In the genomic region with DNA sequence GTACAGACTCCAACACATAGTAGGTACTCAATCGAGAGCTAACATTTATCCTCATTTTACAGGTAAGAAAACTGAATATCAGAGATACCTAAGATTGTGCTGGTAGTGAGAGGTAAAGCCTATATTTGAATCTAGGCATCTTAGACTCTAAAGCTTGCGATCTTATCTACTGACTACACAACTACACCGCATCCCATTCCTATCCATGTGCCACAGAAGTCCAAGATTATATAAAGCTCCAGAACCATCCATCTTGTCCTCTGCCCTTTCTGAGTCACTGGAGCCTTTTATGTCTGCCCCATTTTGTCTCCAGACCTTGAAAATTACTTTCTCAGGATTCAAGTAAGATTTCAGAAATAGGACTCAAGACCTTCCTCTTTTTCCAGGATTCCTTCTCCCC, we compare ENCODE assay signal across 20 cellular contexts.
DNase-seq lines count a peak whose midpoint lies in the region; ATAC-seq, FAIRE-seq and TF ChIP-seq lines count a peak whose summit lies in the region.
"Had no signal": no experiment of that assay in that cellular context is flagged by ENCODE, and none has a peak within 500 bp of the region (broad histone marks: within the 10 kb centered on the region; RNA-seq: fewer than 3 reads in every experiment).

No MANE protein-coding gene starts in this region.

- H3K9me3 ChIP-seq in keratinocyte (ENCODE audit: control insufficient read depth, low read depth, low read length), result no peaks in the 10 kb centered on the region
- H3K9me3 ChIP-seq: adrenal gland, transverse colon had no signal

- DNase-seq in A172 (ENCODE audit: low spot score) (peak; percentile 51), HT1080 (ENCODE audit: low read depth) (peak; percentile 46), brain microvascular endothelial cell (peak; percentile 20), keratinocyte (ENCODE audit: low read depth, low spot score) (no peak), NCI-H524 treated with DMSO at 0.1 percent for 48 hours (lab: John Stamatoyannopoulos, UW) (no peak), COLO668 (lab: John Stamatoyannopoulos, UW; ENCODE audit: unreplicated experiment) (no peak), foreskin melanocyte (no peak)
- DNase-seq: activated CD4-positive, alpha-beta T cell treated with anti-CD3 and anti-CD28 coated beads for 1 hour; CD4-positive, alpha-beta memory T cell; DND-41; KG1; left colon; NCI-H1092 treated with DMSO at 0.1 percent for 48 hours; NCI-H526; transverse colon had no signal

- in situ Hi-C loops in brain microvascular endothelial cell (cut with HindIII; ENCODE audit: low pct_ligation_motif_present, low sequenced_read_pairs), result no loop called here

- H3K79me2 ChIP-seq in keratinocyte (ENCODE audit: control insufficient read depth, insufficient read depth, low read length), result no peaks in the 10 kb centered on the region

- FAIRE-seq in keratinocyte (lab: Jason Lieb, UNC), result peak; percentile 39
- FAIRE-seq: frontal cortex, H1 had no signal

- H3K9ac ChIP-seq in keratinocyte (ENCODE audit: control insufficient read depth, extremely low read depth, insufficient read depth, low read length), result no peak overlapping the region

- TF ChIP-seq CTCF in brain microvascular endothelial cell (IDR thresholded peaks at IDR 0.05; ENCODE audit: low read depth, low read length, missing control alignments) (no peak), keratinocyte (optimal IDR thresholded peaks at IDR 0.05 in 1 of 3, IDR thresholded peaks at IDR 0.05 in 1 of 3, conservative IDR thresholded peaks at IDR 0.05 in 1 of 3; ENCODE audit: extremely low read depth in 1 of 3, insufficient read depth in 2 of 3, low read length in 3 of 3) (no peak)

- no peak for ATAC-seq in GM21515 (IDR thresholded peaks at IDR 0.05; ENCODE audit: unreplicated experiment)
- ATAC-seq: activated T-helper 17 cell treated with anti-CD3 and anti-CD28 coated beads, Interleukin-2, amount 50 U/mL, for 72 hours; left colon had no signal

- peak overlapping the region; percentile 17 for H3K4me2 ChIP-seq in keratinocyte (ENCODE audit: control insufficient read depth, extremely low read depth, insufficient read depth, low read depth, low read length)

- peaks cover 18% of the 10 kb centered on the region for H3K4me1 ChIP-seq in keratinocyte (ENCODE audit: control insufficient read depth, extremely low read depth, insufficient read depth, low read length)
- H3K4me1 ChIP-seq: transverse colon had no signal

- H3K27me3 ChIP-seq in brain microvascular endothelial cell (replicated peaks) (no peaks in the 10 kb centered on the region), keratinocyte (ENCODE audit: control insufficient read depth, extremely low read depth, insufficient read depth, low read length) (no peaks in the 10 kb centered on the region)
- H3K27me3 ChIP-seq: adrenal gland, transverse colon had no signal

- dilution Hi-C loops in keratinocyte (cut with MboI; ENCODE audit: extremely low pct_ligation_motif_present, low sequenced_read_pairs), result no loop called here

- no peaks in the 10 kb centered on the region for H4K20me1 ChIP-seq in keratinocyte (ENCODE audit: control insufficient read depth, extremely low read depth, insufficient read depth, low read length)

- no peaks in the 10 kb centered on the region for H3K36me3 ChIP-seq in brain microvascular endothelial cell (replicated peaks)
- H3K36me3 ChIP-seq in keratinocyte (ENCODE audit: control insufficient read depth in 2 of 2, extremely low read depth in 1 of 2, insufficient read depth in 2 of 2, low read length in 2 of 2), result no peaks in the 10 kb centered on the region
- H3K36me3 ChIP-seq: adrenal gland, transverse colon had no signal

- H3K27ac ChIP-seq in brain microvascular endothelial cell, result peak overlapping the region; percentile 76
- H3K27ac ChIP-seq in keratinocyte (ENCODE audit: control insufficient read depth, insufficient read depth, low read length), result peak overlapping the region; percentile 44

- H3K9me1 ChIP-seq in keratinocyte (ENCODE audit: control insufficient read depth, extremely low read depth, insufficient read depth, low read length), result no peaks in the 10 kb centered on the region

- no peak overlapping the region for H3K4me3 ChIP-seq in brain microvascular endothelial cell (ENCODE audit: low read depth, low read length)
- no peak overlapping the region for H3K4me3 ChIP-seq in keratinocyte (ENCODE audit: control insufficient read depth in 2 of 3, extremely low read depth in 1 of 3, insufficient read depth in 2 of 3, low read depth in 1 of 3, low read length in 3 of 3)
- H3K4me3 ChIP-seq: adrenal gland, transverse colon had no signal

- no peak overlapping the region for H2AFZ ChIP-seq in keratinocyte (ENCODE audit: control insufficient read depth, low read length)

Comparison
In these comparisons a context has a peak if more than half of its experiments do, and no peak if none do; other contexts are left out.
1. DNase-seq: peak in A172 (single experiment), HT1080 (single experiment) and brain microvascular endothelial cell (single experiment); none in keratinocyte (single experiment), NCI-H524 treated with DMSO at 0.1 percent for 48 hours (single experiment), COLO668 (single experiment) and foreskin melanocyte (single experiment).